In genomic region chr2:149679286-149679685, GRCh38 we compare ENCODE assay signal across 23 cellular contexts.
A peak's percentile ranks its signal among the peaks of the same experiment; 100 is the strongest.
DNase-seq lines count a peak whose midpoint lies in the region; ATAC-seq, FAIRE-seq and TF ChIP-seq lines count a peak whose summit lies in the region.
"Had no signal": no experiment of that assay in that cellular context is flagged by ENCODE, and none has a peak within 500 bp of the region (broad histone marks: within the 10 kb centered on the region; RNA-seq: fewer than 3 reads in every experiment).

No MANE protein-coding gene starts in this region.

- no peak overlapping the region for H3K4me3 Mint-ChIP-seq in astrocyte (ENCODE audit: unreplicated experiment)
- H3K4me3 Mint-ChIP-seq: IgD-negative memory B cell; naive thymus-derived CD4-positive, alpha-beta T cell; T-helper 17 cell had no signal

- no peak overlapping the region for H3K27ac ChIP-seq in astrocyte (ENCODE audit: low read depth, low read length)
- H3K27ac ChIP-seq: parathyroid adenoma, spleen, transverse colon had no signal

- DNase-seq in AG08395 (ENCODE audit: low spot score) (peak; percentile 45), HK-2 (ENCODE audit: unreplicated experiment) (peak; percentile 1), astrocyte (ENCODE audit: low read depth) (peak; percentile 49), hepatic stellate cell (ENCODE audit: low spot score) (peak; percentile 6), iPS-NIHi7 (ENCODE audit: extremely low spot score) (no peak), HT-29 (ENCODE audit: low spot score) (no peak)
- DNase-seq: activated CD4-positive, CD25-positive, alpha-beta regulatory T cell treated with anti-CD3 and anti-CD28 coated beads, Interleukin-2, amount 50 U/mL, for 72 hours; activated CD8-positive, alpha-beta memory T cell treated with anti-CD3 and anti-CD28 coated beads, Interleukin-2, amount 50 U/mL, for 4 hours; activated gamma-delta T cell treated with Interleukin-2 at 50 U/mL for 16 hours; aorta; dermis blood vessel endothelial cell; naive thymus-derived CD4-positive, alpha-beta T cell; NCI-H146; NCI-H2227 treated with DMSO at 0.1 percent for 48 hours; spleen; stimulated activated naive CD4-positive, alpha-beta T cell; T-helper 17 cell; transverse colon had no signal

- no peak for ATAC-seq in GM18873 (IDR thresholded peaks at IDR 0.05; ENCODE audit: low FRiP score, unreplicated experiment)
- no peak for ATAC-seq in GM18505 (IDR thresholded peaks at IDR 0.05; ENCODE audit: unreplicated experiment)
- ATAC-seq: esophagus mucosa; naive thymus-derived CD4-positive, alpha-beta T cell; T-helper 17 cell had no signal

- H2AFZ ChIP-seq in astrocyte (ENCODE audit: low read depth, low read length), result no peak overlapping the region
- H2AFZ ChIP-seq: parathyroid adenoma had no signal

- H3K36me3 Mint-ChIP-seq in astrocyte (ENCODE audit: low read depth, unreplicated experiment), result peaks cover 2% of the 10 kb centered on the region
- H3K36me3 Mint-ChIP-seq: IgD-negative memory B cell; naive thymus-derived CD4-positive, alpha-beta T cell had no signal

- no peak overlapping the region for H3K4me3 ChIP-seq in astrocyte (ENCODE audit: insufficient read depth, low read depth, low read length)
- H3K4me3 ChIP-seq: spleen, transverse colon had no signal

- H3K79me2 ChIP-seq in astrocyte (ENCODE audit: insufficient read depth, low read length), result no peaks in the 10 kb centered on the region
- H3K79me2 ChIP-seq: parathyroid adenoma had no signal

- peak overlapping the region; percentile 38 for H3K27ac Mint-ChIP-seq in astrocyte (ENCODE audit: unreplicated experiment)
- H3K27ac Mint-ChIP-seq: IgD-negative memory B cell; naive thymus-derived CD4-positive, alpha-beta T cell; T-helper 17 cell had no signal

- no peaks in the 10 kb centered on the region for H3K36me3 ChIP-seq in astrocyte (ENCODE audit: insufficient read depth, low read length)
- H3K36me3 ChIP-seq: spleen, transverse colon had no signal

- H3K27me3 ChIP-seq in astrocyte (ENCODE audit: insufficient read depth, low read length), result no peaks in the 10 kb centered on the region
- H3K27me3 ChIP-seq: spleen, transverse colon had no signal

- no peaks in the 10 kb centered on the region for H3K4me1 ChIP-seq in astrocyte (ENCODE audit: insufficient read depth, low read length)
- H3K4me1 ChIP-seq: parathyroid adenoma, spleen, transverse colon had no signal

- no peak overlapping the region for H3K9ac ChIP-seq in astrocyte (ENCODE audit: low read length)
- H3K9ac ChIP-seq: parathyroid adenoma had no signal

- no peaks in the 10 kb centered on the region for H3K9me3 ChIP-seq in astrocyte (ENCODE audit: insufficient read depth, low read depth, low read length)
- H3K9me3 ChIP-seq: transverse colon had no signal

- H3K4me2 ChIP-seq in astrocyte (ENCODE audit: low read length), result no peak overlapping the region

- no peak for TF ChIP-seq CTCF in astrocyte (IDR thresholded peaks at IDR 0.05; ENCODE audit: insufficient read depth, low read depth, low read length)

- peaks cover 5% of the 10 kb centered on the region for H3K9me3 Mint-ChIP-seq in astrocyte (ENCODE audit: unreplicated experiment)

- no peak for FAIRE-seq in astrocyte (lab: Jason Lieb, UNC)

- TF ChIP-seq POLR2A in GM18505 (IDR thresholded peaks at IDR 0.05; ENCODE audit: borderline replicate concordance, extremely low read depth, insufficient read depth, insufficient read length), result no peak

- H3K4me1 Mint-ChIP-seq in astrocyte (ENCODE audit: low read depth, unreplicated experiment), result peaks cover 6% of the 10 kb centered on the region
- H3K4me1 Mint-ChIP-seq: IgD-negative memory B cell; naive thymus-derived CD4-positive, alpha-beta T cell; T-helper 17 cell had no signal

- H3K27me3 Mint-ChIP-seq in astrocyte (ENCODE audit: low read depth, unreplicated experiment), result no peaks in the 10 kb centered on the region
- H3K27me3 Mint-ChIP-seq: IgD-negative memory B cell, T-helper 17 cell had no signal

- no peaks in the 10 kb centered on the region for H4K20me1 ChIP-seq in astrocyte (ENCODE audit: insufficient read depth, low read length)

Comparison
In these comparisons a context has a peak if more than half of its experiments do, and no peak if none do; other contexts are left out.
1. DNase-seq: peak in AG08395 (single experiment), HK-2 (single experiment), astrocyte (single experiment) and hepatic stellate cell (single experiment); none in iPS-NIHi7 (single experiment) and HT-29 (single experiment).